Comparison of ENCODE assay signal across 8 cellular contexts in the genomic region with DNA sequence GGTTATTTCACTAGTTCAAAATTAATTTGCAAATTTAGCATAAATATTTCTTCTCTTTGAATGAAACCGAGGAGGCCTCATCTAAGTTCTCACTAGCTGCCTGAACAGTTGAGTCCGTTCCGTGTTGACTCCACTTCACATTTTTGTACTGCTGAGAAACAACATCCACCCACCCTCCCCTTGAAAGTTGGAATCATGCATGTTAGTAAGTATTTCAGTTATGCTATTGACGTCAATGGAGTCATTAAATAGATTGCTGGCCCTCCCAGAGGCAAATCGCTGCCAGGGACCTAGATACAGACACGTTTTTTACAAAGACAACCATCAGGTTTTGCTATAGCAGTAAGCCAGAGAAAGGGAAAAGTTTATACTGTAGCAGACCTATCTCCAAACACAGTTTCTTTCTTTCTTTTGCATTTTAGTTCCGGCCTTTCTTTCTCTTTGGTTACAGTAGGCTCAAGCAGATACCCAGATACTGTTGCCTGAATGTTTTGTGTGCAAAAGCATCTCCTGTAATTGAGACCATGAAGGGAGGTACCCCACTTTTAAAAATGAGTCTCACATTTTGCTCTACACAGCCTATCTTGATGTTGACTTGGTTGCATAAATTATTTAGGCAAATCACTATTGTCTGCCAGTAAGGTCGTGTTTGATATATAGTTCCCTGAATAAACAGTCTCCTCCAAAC.
DNase-seq lines count a peak whose midpoint lies in the region; ATAC-seq and TF ChIP-seq lines count a peak whose summit lies in the region.

No MANE protein-coding gene starts in this region.

- CTCF ChIA-PET in Caco-2 (lab: Charles Lee): no interaction called here

- H3K27ac ChIP-seq in right lobe of liver: peak overlapping the region; percentile 59 to 77 (median 71)

- ATAC-seq in right lobe of liver (peak; percentile 76 to 82 (median 79)), HG03095 (IDR thresholded peaks at IDR 0.05; ENCODE audit: unreplicated experiment) (no peak)

- H3K4me1 Mint-ChIP-seq in Caco-2 (ENCODE audit: low read depth, unreplicated experiment): no peaks in the 10 kb centered on the region

- 24% methylated on average over 8 of the region's 8 CpGs for WGBS in right lobe of liver (ENCODE audit: insufficient coverage, low coverage, low lambda C conversion rate, missing lambda C conversion rate)

- no peaks in the 10 kb centered on the region for H3K9me3 Mint-ChIP-seq in Caco-2 (ENCODE audit: unreplicated experiment)

- H3K36me3 ChIP-seq in Caco-2 (ENCODE audit: control insufficient read depth, insufficient read depth, low read length) (no peaks in the 10 kb centered on the region), right lobe of liver (no peaks in the 10 kb centered on the region)

- peak; percentile 67 for TF ChIP-seq POLR2A in right lobe of liver (IDR thresholded peaks at IDR 0.05)

- H3K27me3 ChIP-seq in Caco-2 (replicated peaks; ENCODE audit: control insufficient read depth, insufficient read depth, low read length) (no peaks in the 10 kb centered on the region), right lobe of liver (no peaks in the 10 kb centered on the region)

- POLR2A ChIA-PET in Caco-2 (lab: Charles Lee): no interaction called here

- no TSS peak for BruUV-seq in Caco-2 (replicated peaks; lab: Mats Ljungman, UMichigan)

- no peak overlapping the region for H3K27ac Mint-ChIP-seq in Caco-2 (ENCODE audit: unreplicated experiment)

- H3K36me3 Mint-ChIP-seq in Caco-2 (ENCODE audit: insufficient read depth, unreplicated experiment): no peaks in the 10 kb centered on the region

- H3K4me3 Mint-ChIP-seq in Caco-2 (ENCODE audit: unreplicated experiment): no peak overlapping the region

- TF ChIP-seq CTCF in Caco-2 (IDR thresholded peaks at IDR 0.05; ENCODE audit: insufficient read depth in 1 of 2, low read depth in 1 of 2, low read length in 1 of 2, severe bottlenecking in 1 of 2, unreplicated experiment in 1 of 2): no peak
- no peak for TF ChIP-seq CTCF in right lobe of liver (IDR thresholded peaks at IDR 0.05)

- H3K27me3 Mint-ChIP-seq in Caco-2 (ENCODE audit: insufficient read depth, unreplicated experiment): peaks cover 6% of the 10 kb centered on the region

- H3K4me1 ChIP-seq in Caco-2 (no peaks in the 10 kb centered on the region), right lobe of liver (peaks cover 0 to 26% (median 7%) of the 10 kb centered on the region in 4 donors)

- DNase-seq in Caco-2 (peak; percentile 3 to 25), HuH-7 (ENCODE audit: low spot score) (peak; percentile 7), T follicular helper cell (ENCODE audit: low read depth) (peak; percentile 32), dermis microvascular lymphatic vessel endothelial cell (ENCODE audit: low read depth in 2 of 2) (peak; percentile 97 to 98), right lobe of liver (peak; percentile 65 to 85 (median 67)), NCI-H2107 (lab: John Stamatoyannopoulos, UW) (no peak)
- DNase-seq in stimulated activated CD4-positive, alpha-beta T cell treated with anti-CD3 and anti-CD28 coated beads, Interleukin-4, amount 100 ng/mL, for 48 hours (ENCODE audit: low read depth in 2 of 2): peak; percentile 35 to 42

- H3K9me3 ChIP-seq in Caco-2 (no peaks in the 10 kb centered on the region), right lobe of liver (no peaks in the 10 kb centered on the region)

- no peak overlapping the region for H3K4me3 ChIP-seq in Caco-2 (ENCODE audit: low read depth, low read length)
- no peak overlapping the region for H3K4me3 ChIP-seq in right lobe of liver

- intact Hi-C loops in Caco-2 (cut with micrococcal nuclease; ENCODE audit: unreplicated experiment): no loop called here
- intact Hi-C loops in right lobe of liver (cut with DNase I): no loop called here
